8 cellular contexts compared by ENCODE assay signal in the genomic region with DNA sequence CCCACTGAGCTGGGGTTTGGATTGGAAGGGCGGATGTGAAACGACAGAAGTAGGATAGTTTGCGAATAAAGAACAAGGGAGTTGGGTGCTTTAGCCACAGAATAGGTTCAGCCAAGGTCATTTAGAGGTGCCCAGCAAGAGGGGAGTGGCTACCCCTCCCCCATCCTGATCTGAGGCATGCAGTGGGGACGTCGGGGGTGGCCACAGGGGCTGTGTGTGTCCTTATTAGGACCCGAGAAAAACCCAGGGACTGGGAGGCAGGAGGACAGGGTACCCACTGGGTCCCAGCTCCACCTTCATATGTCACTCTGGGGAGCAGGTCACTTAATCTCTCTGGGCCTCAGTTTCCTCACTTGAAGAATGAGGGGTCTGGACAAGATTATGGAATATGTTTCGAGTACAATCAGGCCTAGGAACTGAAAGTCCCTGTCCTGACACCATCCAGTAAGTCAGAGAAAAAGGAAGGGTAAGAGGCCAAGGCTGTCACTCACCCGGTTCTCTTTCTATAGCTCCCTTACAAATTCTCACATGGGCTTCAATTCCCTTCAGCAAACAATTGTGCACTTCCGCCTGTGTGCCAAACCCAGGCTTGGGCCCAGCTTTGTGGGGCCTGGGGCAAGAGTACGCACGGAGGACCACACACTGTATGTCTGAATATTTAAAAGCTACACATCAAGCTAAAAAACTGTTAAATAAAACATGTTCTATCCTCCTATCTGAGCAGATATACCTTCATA. TPM values are rescaled to one million over a fixed set of nuclear protein-coding genes. Genes with fewer than 3 reads are reported as not detected.
DNase-seq lines count a peak whose midpoint lies in the region; ATAC-seq and TF ChIP-seq lines count a peak whose summit lies in the region.

No MANE protein-coding gene starts in this region.

- no peaks in the 10 kb centered on the region for H3K36me3 Mint-ChIP-seq in activated T-cell treated with anti-CD3 and anti-CD28 coated beads, Interleukin-2, amount 50 U/mL, for 72 hours (ENCODE audit: insufficient read depth in 2 of 2)
- no peaks in the 10 kb centered on the region for H3K36me3 Mint-ChIP-seq in activated CD4-positive, alpha-beta memory T cell treated with anti-CD3 and anti-CD28 coated beads, Interleukin-2, amount 10 ng/mL, durations not matched to agents 7 days and 5 days (ENCODE audit: low read depth)
- no peaks in the 10 kb centered on the region for H3K36me3 Mint-ChIP-seq in endothelial cell (ENCODE audit: low read depth, unreplicated experiment)

- H3K4me1 ChIP-seq in iPS-20b (ENCODE audit: insufficient read depth, low read length) (peaks cover 12% of the 10 kb centered on the region; the same call in 1 of the 2 replicates), thyroid gland (peaks cover 0 to 8% of the 10 kb centered on the region in 2 donors)

- no peaks in the 10 kb centered on the region for H3K27me3 ChIP-seq in iPS-20b (ENCODE audit: insufficient read depth, low read length)
- no peaks in the 10 kb centered on the region for H3K27me3 ChIP-seq in thyroid gland

- WGBS in thyroid gland, 2 donors, result 70 to 100% methylated on average over 4 to 11 of the region's 11 CpGs

- DNase-seq in activated T-cell treated with anti-CD3 and anti-CD28 coated beads, Interleukin-2, amount 50 U/mL, for 72 hours, result no peak
- no peak for DNase-seq in activated T-cell treated with anti-CD3 and anti-CD28 coated beads, Interleukin-2, amount 50 U/mL, for 48 hours
- DNase-seq in activated CD4-positive, alpha-beta memory T cell treated with anti-CD3 and anti-CD28 coated beads, Interleukin-2, amount 10 ng/mL, durations not matched to agents 7 days and 5 days, result no peak
- peak in 1 of 2 donors; percentile 2 for DNase-seq in thyroid gland
- DNase-seq in NCI-H446 treated with DMSO at 0.1 percent for 48 hours (lab: John Stamatoyannopoulos, UW), result no peak
- no peak for DNase-seq in endothelial cell (ENCODE audit: low spot score)
- DNase-seq in NCI-H1694 (lab: John Stamatoyannopoulos, UW), result no peak

- H3K9ac ChIP-seq in iPS-20b (ENCODE audit: low read depth, low read length), result peak overlapping the region; percentile 45; the same call in 1 of the 2 replicates

- no peaks in the 10 kb centered on the region for H3K9me3 Mint-ChIP-seq in activated T-cell treated with anti-CD3 and anti-CD28 coated beads, Interleukin-2, amount 50 U/mL, for 72 hours
- no peaks in the 10 kb centered on the region for H3K9me3 Mint-ChIP-seq in activated CD4-positive, alpha-beta memory T cell treated with anti-CD3 and anti-CD28 coated beads, Interleukin-2, amount 10 ng/mL, durations not matched to agents 7 days and 5 days
- no peaks in the 10 kb centered on the region for H3K9me3 Mint-ChIP-seq in endothelial cell (ENCODE audit: unreplicated experiment)

- no peak for ATAC-seq in activated T-cell treated with anti-CD3 and anti-CD28 coated beads, Interleukin-2, amount 50 U/mL, for 72 hours (replicated peaks in 1 of 2)

- peak overlapping the region; percentile 88 for H3K27ac Mint-ChIP-seq in activated T-cell treated with anti-CD3 and anti-CD28 coated beads, Interleukin-2, amount 50 U/mL, for 72 hours
- peak overlapping the region; percentile 82 for H3K27ac Mint-ChIP-seq in activated CD4-positive, alpha-beta memory T cell treated with anti-CD3 and anti-CD28 coated beads, Interleukin-2, amount 10 ng/mL, durations not matched to agents 7 days and 5 days
- no peak overlapping the region for H3K27ac Mint-ChIP-seq in endothelial cell (ENCODE audit: unreplicated experiment)

- H3K36me3 ChIP-seq in iPS-20b (ENCODE audit: insufficient read depth, low read depth, low read length), result no peaks in the 10 kb centered on the region
- H3K36me3 ChIP-seq in thyroid gland, result no peaks in the 10 kb centered on the region

- CTCF ChIA-PET in activated CD4-positive, alpha-beta memory T cell treated with anti-CD3 and anti-CD28 coated beads, Interleukin-2, amount 10 ng/mL, durations not matched to agents 7 days and 5 days (lab: Charles Lee), result interaction anchor here (0.8 to 2.0 kb wide), 4 partner anchors 14 to 181 kb away, joined by 3 to 6 read pairs (median 4); no protein-coding TSS in a partner anchor

- H3K4me1 Mint-ChIP-seq in activated T-cell treated with anti-CD3 and anti-CD28 coated beads, Interleukin-2, amount 50 U/mL, for 72 hours (ENCODE audit: low read depth), result peaks cover 20% of the 10 kb centered on the region
- H3K4me1 Mint-ChIP-seq in activated CD4-positive, alpha-beta memory T cell treated with anti-CD3 and anti-CD28 coated beads, Interleukin-2, amount 10 ng/mL, durations not matched to agents 7 days and 5 days, result peaks cover 26% of the 10 kb centered on the region
- no peaks in the 10 kb centered on the region for H3K4me1 Mint-ChIP-seq in endothelial cell (ENCODE audit: unreplicated experiment)

- H3K4me3 ChIP-seq in iPS-20b (ENCODE audit: low read length), result peak overlapping the region; percentile 69
- H3K4me3 ChIP-seq in thyroid gland (replicated peaks in 1 of 3), result no peak overlapping the region

- POLR2A ChIA-PET in activated CD4-positive, alpha-beta memory T cell treated with anti-CD3 and anti-CD28 coated beads, Interleukin-2, amount 10 ng/mL, durations not matched to agents 7 days and 5 days (lab: Charles Lee), result interaction anchor here (1.3 to 2.8 kb wide), 8 partner anchors 14 to 111 kb away, joined by 3 to 11 read pairs (median 8); no protein-coding TSS in a partner anchor

- no peak overlapping the region for H3K27ac ChIP-seq in iPS-20b (ENCODE audit: low read length)
- H3K27ac ChIP-seq in thyroid gland, result peak overlapping the region; percentile 55 to 83 (median 78)

- no peaks in the 10 kb centered on the region for H3K9me3 ChIP-seq in iPS-20b (ENCODE audit: insufficient read depth, low read depth, low read length)
- H3K9me3 ChIP-seq in thyroid gland, result no peaks in the 10 kb centered on the region

- H3K4me3 Mint-ChIP-seq in activated T-cell treated with anti-CD3 and anti-CD28 coated beads, Interleukin-2, amount 50 U/mL, for 72 hours, result peak overlapping the region; percentile 83 to 84
- H3K4me3 Mint-ChIP-seq in activated CD4-positive, alpha-beta memory T cell treated with anti-CD3 and anti-CD28 coated beads, Interleukin-2, amount 10 ng/mL, durations not matched to agents 7 days and 5 days, result peak overlapping the region; percentile 40
- no peak overlapping the region for H3K4me3 Mint-ChIP-seq in endothelial cell (ENCODE audit: unreplicated experiment)

- no peak for TF ChIP-seq POLR2A in thyroid gland (IDR thresholded peaks at IDR 0.05)

- peaks cover 28% of the 10 kb centered on the region for H3K27me3 Mint-ChIP-seq in activated T-cell treated with anti-CD3 and anti-CD28 coated beads, Interleukin-2, amount 50 U/mL, for 72 hours (ENCODE audit: low read depth)
- peaks cover 2% of the 10 kb centered on the region for H3K27me3 Mint-ChIP-seq in activated CD4-positive, alpha-beta memory T cell treated with anti-CD3 and anti-CD28 coated beads, Interleukin-2, amount 10 ng/mL, durations not matched to agents 7 days and 5 days
- peaks cover 4% of the 10 kb centered on the region for H3K27me3 Mint-ChIP-seq in endothelial cell (ENCODE audit: unreplicated experiment)

- TF ChIP-seq CTCF in thyroid gland (IDR thresholded peaks at IDR 0.05) (no peak), endothelial cell (IDR thresholded peaks at IDR 0.05; ENCODE audit: unreplicated experiment) (no peak)

- intact Hi-C loops in thyroid gland (cut with DNase I), result no loop called here

RNA-seq across cellular contexts. Expression of a gene that starts 4.2 kb away (rescaled TPM):
- total RNA-seq in activated T-cell treated with anti-CD3 and anti-CD28 coated beads, Interleukin-2, amount 50 U/mL, for 72 hours, result under 1 TPM in 1 of 2 donors, not detected in 1; 0.28 TPM
- total RNA-seq in activated CD4-positive, alpha-beta memory T cell treated with anti-CD3 and anti-CD28 coated beads, Interleukin-2, amount 10 ng/mL, durations not matched to agents 7 days and 5 days, result not detected
- not detected for total RNA-seq in thyroid gland
- total RNA-seq in endothelial cell (ENCODE audit: unreplicated experiment), result not detected
